1 cellular context compared by ENCODE assay signal in genomic region chr2:60550151-60550983, GRCh38.
TF ChIP-seq lines count a peak whose summit lies in the region.

No MANE protein-coding gene starts in this region.

TF ChIP-seq in GM12878, 131 proteins besides CTCF, POLR2A, EP300 and RAD21 (continued from another document):
- TF ChIP-seq HSF1 (IDR thresholded peaks at IDR 0.05; ENCODE audit: low read depth, low read length) = no peak
- TF ChIP-seq CREM (IDR thresholded peaks at IDR 0.05; ENCODE audit: low read depth) = no peak
- no peak for TF ChIP-seq SUPT20H (IDR thresholded peaks at IDR 0.05; ENCODE audit: borderline replicate concordance, control insufficient read depth, low read depth, low read length)
- TF ChIP-seq CHD4 (IDR thresholded peaks at IDR 0.05) = no peak
- TF ChIP-seq SKIL (IDR thresholded peaks at IDR 0.05; ENCODE audit: low read depth, poor library complexity, severe bottlenecking) = no peak
- TF ChIP-seq SMARCA5 (IDR thresholded peaks at IDR 0.05) = no peak
- no peak for TF ChIP-seq NFXL1 (IDR thresholded peaks at IDR 0.05; ENCODE audit: borderline replicate concordance)
- no peak for TF ChIP-seq CHD1 (IDR thresholded peaks at IDR 0.05; ENCODE audit: low read depth, low read length)
- TF ChIP-seq SREBF2 (IDR thresholded peaks at IDR 0.05; ENCODE audit: low read length) = no peak
- no peak for TF ChIP-seq PAX8 (IDR thresholded peaks at IDR 0.05)
- TF ChIP-seq HDGF (IDR thresholded peaks at IDR 0.05) = no peak
- TF ChIP-seq RBBP5 (conservative IDR thresholded peaks at IDR 0.05) = peak; percentile 74; the same call in 1 of the 2 replicates
- TF ChIP-seq NFIC (IDR thresholded peaks at IDR 0.05; ENCODE audit: low read depth, low read length) = peak; percentile 39; the same call in 1 of the 2 replicates
- no peak for TF ChIP-seq JUNB (IDR thresholded peaks at IDR 0.05)
- TF ChIP-seq PRDM15 (CRISPR knock-in tag; IDR thresholded peaks at IDR 0.05) = no peak
- TF ChIP-seq CEBPB (IDR thresholded peaks at IDR 0.05; ENCODE audit: borderline replicate concordance in 1 of 2, low read depth in 2 of 2, low read length in 2 of 2) = no peak
- no peak for TF ChIP-seq SMAD1 (IDR thresholded peaks at IDR 0.05; ENCODE audit: low read depth, partially characterized antibody)
- TF ChIP-seq TARDBP (IDR thresholded peaks at IDR 0.05; ENCODE audit: borderline replicate concordance) = peak; percentile 34; the same call in 1 of the 2 replicates
- TF ChIP-seq BCL3 (IDR thresholded peaks at IDR 0.05; ENCODE audit: borderline replicate concordance, insufficient read depth, low read depth, low read length, poor library complexity, severe bottlenecking) = no peak
- TF ChIP-seq ATF2 (IDR thresholded peaks at IDR 0.05; ENCODE audit: low read length) = no peak; the same call in 1 of the 2 replicates
- TF ChIP-seq BMI1 (IDR thresholded peaks at IDR 0.05; ENCODE audit: borderline replicate concordance) = no peak
- no peak for TF ChIP-seq JUND (IDR thresholded peaks at IDR 0.05; ENCODE audit: low read depth, low read length)
- no peak for TF ChIP-seq ZBTB33 (IDR thresholded peaks at IDR 0.05)
- no peak for TF ChIP-seq TCF12 (IDR thresholded peaks at IDR 0.05; ENCODE audit: low read depth, low read length)
- TF ChIP-seq ZNF24 (IDR thresholded peaks at IDR 0.05) = no peak
- TF ChIP-seq FOXK2 (IDR thresholded peaks at IDR 0.05) = no peak
- no peak for TF ChIP-seq SREBF1 (IDR thresholded peaks at IDR 0.05; ENCODE audit: low read length)
- TF ChIP-seq POLR2AphosphoS2 (IDR thresholded peaks at IDR 0.05; ENCODE audit: low read depth, low read length) = no peak
- peak; percentile 62; the same call in 1 of the 2 replicates for TF ChIP-seq CHD2 (IDR thresholded peaks at IDR 0.05; ENCODE audit: borderline replicate concordance, low read depth, low read length)
- no peak for TF ChIP-seq ZNF592 (IDR thresholded peaks at IDR 0.05)
- no peak for TF ChIP-seq MYC (IDR thresholded peaks at IDR 0.05; ENCODE audit: insufficient read depth, insufficient read length, insufficient replicate concordance, low read length, severe bottlenecking)
- TF ChIP-seq MYB (IDR thresholded peaks at IDR 0.05; ENCODE audit: borderline replicate concordance, low read depth, low read length) = no peak
- no peak for TF ChIP-seq SIX5 (IDR thresholded peaks at IDR 0.05; ENCODE audit: low read depth, low read length, severe bottlenecking)
- TF ChIP-seq HDAC2 (IDR thresholded peaks at IDR 0.05) = no peak
- TF ChIP-seq ETV6 (conservative IDR thresholded peaks at IDR 0.05 in 1 of 2, IDR thresholded peaks at IDR 0.05 in 1 of 2; ENCODE audit: borderline replicate concordance in 1 of 2, low read depth in 1 of 2) = no peak
- TF ChIP-seq ESRRA (IDR thresholded peaks at IDR 0.05; ENCODE audit: low read length) = no peak
- TF ChIP-seq NKRF (conservative IDR thresholded peaks at IDR 0.05) = no peak
